Comparison of ENCODE assay signal across 20 cellular contexts in genomic region chr5:79183011-79183410, GRCh38.
"Had no signal": no experiment of that assay in that cellular context is flagged by ENCODE, and none has a peak within 500 bp of the region (broad histone marks: within the 10 kb centered on the region; RNA-seq: fewer than 3 reads in every experiment).

No MANE protein-coding gene starts in this region.

- H3K4me2 ChIP-seq: neural progenitor cell had no signal

- H3K9me3 ChIP-seq: gastrocnemius medialis, prostate gland, right atrium auricular region, tibial nerve, uterus had no signal

- DNase-seq: activated B cell treated with CpG ODN at 0.5 μM for 24 hours; activated CD4-positive, alpha-beta memory T cell treated with anti-CD3 and anti-CD28 coated beads for 36 hours; activated CD4-positive, alpha-beta T cell treated with anti-CD3 and anti-CD28 coated beads for 4 hours; activated gamma-delta T cell treated with Interleukin-2 at 50 U/mL for 16 hours; activated T-cell treated with anti-CD3 and anti-CD28 coated beads for 4 hours; amniotic stem cell; dermis blood vessel endothelial cell; effector memory CD4-positive, alpha-beta T cell; gastrocnemius medialis; heart left ventricle; left ventricle myocardium superior; naive thymus-derived CD4-positive, alpha-beta T cell; stimulated activated CD4-positive, alpha-beta T cell treated with anti-CD3 and anti-CD28 coated beads, Interleukin-2, amount 100 ng/mL, for 24 hours; stimulated activated naive CD8-positive, alpha-beta T cell treated with anti-CD3 and anti-CD28 coated beads, Interleukin-15, Interleukin-2, amounts not matched to agents 100 U/mL and 50 U/mL, for 24 hours; substantia nigra; uterus had no signal

- H3K4me3 ChIP-seq: gastrocnemius medialis, heart left ventricle, neural progenitor cell, prostate gland, right atrium auricular region, tibial nerve, uterus had no signal

- H3K27me3 ChIP-seq: gastrocnemius medialis, heart left ventricle, neural progenitor cell, right atrium auricular region, tibial nerve, uterus had no signal

- H3K4me1 ChIP-seq: neural progenitor cell, prostate gland, uterus had no signal

- ATAC-seq: gastrocnemius medialis; heart left ventricle; left ventricle myocardium superior; naive thymus-derived CD4-positive, alpha-beta T cell; stimulated activated naive CD8-positive, alpha-beta T cell treated with anti-CD3 and anti-CD28 coated beads, Interleukin-15, Interleukin-2, amounts not matched to agents 100 U/mL and 50 U/mL, for 24 hours had no signal

- H2AFZ ChIP-seq: neural progenitor cell had no signal

- H3K27ac ChIP-seq: gastrocnemius medialis, heart left ventricle, neural progenitor cell, right atrium auricular region, tibial nerve, uterus had no signal

- H3K9ac ChIP-seq: neural progenitor cell had no signal

- H3K36me3 ChIP-seq: gastrocnemius medialis, heart left ventricle, neural progenitor cell, prostate gland, right atrium auricular region, tibial nerve, uterus had no signal
